Comparison of ENCODE assay signal across 13 cellular contexts in genomic region chr15:91338763-91339162, GRCh38.
DNase-seq lines count a peak whose midpoint lies in the region; ATAC-seq, FAIRE-seq and TF ChIP-seq lines count a peak whose summit lies in the region.
"Had no signal": no experiment of that assay in that cellular context is flagged by ENCODE, and none has a peak within 500 bp of the region (broad histone marks: within the 10 kb centered on the region; RNA-seq: fewer than 3 reads in every experiment).

No MANE protein-coding gene starts in this region.

- in situ Hi-C loops in GM23248 (cut with MboI) (no loop called here), brain microvascular endothelial cell (cut with HindIII; ENCODE audit: low pct_ligation_motif_present, low sequenced_read_pairs) (no loop called here)

- no peak overlapping the region for H3K9ac ChIP-seq in GM23248
- no peak overlapping the region for H3K9ac ChIP-seq in liver (ENCODE audit: low read depth in 1 of 2, low read length in 2 of 2)

- H3K36me3 ChIP-seq in GM23248 (ENCODE audit: low read depth) (no peaks in the 10 kb centered on the region), brain microvascular endothelial cell (replicated peaks) (no peaks in the 10 kb centered on the region), liver (ENCODE audit: control insufficient read depth in 4 of 4, insufficient read depth in 3 of 4, low read depth in 1 of 4, low read length in 3 of 4) (no peaks in the 10 kb centered on the region)
- H3K36me3 ChIP-seq: esophagus squamous epithelium had no signal

- no peak for TF ChIP-seq CTCF in brain microvascular endothelial cell (IDR thresholded peaks at IDR 0.05; ENCODE audit: low read depth, low read length, missing control alignments)
- TF ChIP-seq CTCF in liver (IDR thresholded peaks at IDR 0.05; ENCODE audit: low read depth, low read length, missing input control): no peak
- no peak for TF ChIP-seq CTCF in D721Med (IDR thresholded peaks at IDR 0.05; ENCODE audit: insufficient read depth, missing control alignments)
- TF ChIP-seq CTCF in GM10248 (IDR thresholded peaks at IDR 0.05; ENCODE audit: control extremely low read depth, extremely low read depth, low read depth, missing control alignments): no peak

- TF ChIP-seq RAD21 in liver (IDR thresholded peaks at IDR 0.05): no peak

- H3K4me3 ChIP-seq in GM23248: no peak overlapping the region
- H3K4me3 ChIP-seq in brain microvascular endothelial cell (ENCODE audit: low read depth, low read length): no peak overlapping the region
- H3K4me3 ChIP-seq in liver (ENCODE audit: low read depth in 1 of 3, low read length in 3 of 3): no peak overlapping the region
- H3K4me3 ChIP-seq: esophagus squamous epithelium, lung, PC-9 had no signal

- H3K27ac ChIP-seq in GM23248: no peak overlapping the region
- H3K27ac ChIP-seq in brain microvascular endothelial cell: no peak overlapping the region
- no peak overlapping the region for H3K27ac ChIP-seq in liver (ENCODE audit: low read depth in 1 of 2, low read length in 2 of 2)
- H3K27ac ChIP-seq: esophagus squamous epithelium, PC-9 had no signal

- no peaks in the 10 kb centered on the region for H3K9me2 ChIP-seq in GM23248 (ENCODE audit: insufficient read depth)

- no peak for ATAC-seq in GM19328 (IDR thresholded peaks at IDR 0.05; ENCODE audit: unreplicated experiment)
- ATAC-seq: activated CD4-positive, CD25-positive, alpha-beta regulatory T cell treated with anti-CD3 and anti-CD28 coated beads, Interleukin-2, amount 50 U/mL, for 24 hours had no signal

- H2AFZ ChIP-seq in GM23248: no peak overlapping the region
- H2AFZ ChIP-seq: PC-9 had no signal

- WGBS in GM23248 (ENCODE audit: low coverage in 1 of 2, low lambda C conversion rate in 2 of 2, missing lambda C conversion rate in 2 of 2), 2 experiments: 0 to 4% methylated on average over 3 of the region's 3 CpGs
- WGBS in liver: 16% methylated on average over 3 of the region's 3 CpGs

- CTCF ChIA-PET in GM10248 (lab: Yijun Ruan, JAX): no interaction called here

- POLR2A ChIA-PET in GM10248 (lab: Yijun Ruan, JAX): no interaction called here

- FAIRE-seq in D721Med (lab: Jason Lieb, UNC): no peak

- no peaks in the 10 kb centered on the region for H3K4me1 ChIP-seq in GM23248 (ENCODE audit: insufficient read depth)
- H3K4me1 ChIP-seq in liver (ENCODE audit: control insufficient read depth in 4 of 4, insufficient read depth in 4 of 4, low read length in 3 of 4): no peaks in the 10 kb centered on the region
- H3K4me1 ChIP-seq: esophagus squamous epithelium had no signal

- no peaks in the 10 kb centered on the region for H4K20me1 ChIP-seq in GM23248 (ENCODE audit: insufficient read depth)

- H3F3A ChIP-seq in GM23248 (ENCODE audit: insufficient read depth): no peaks in the 10 kb centered on the region

- H3K27me3 ChIP-seq in GM23248 (replicated peaks; ENCODE audit: insufficient read depth) (no peaks in the 10 kb centered on the region), brain microvascular endothelial cell (replicated peaks) (no peaks in the 10 kb centered on the region), liver (ENCODE audit: control insufficient read depth in 4 of 4, insufficient read depth in 4 of 4, low read length in 3 of 4) (no peaks in the 10 kb centered on the region)

- no peak overlapping the region for H3K4me2 ChIP-seq in GM23248 (ENCODE audit: unreplicated experiment)
- H3K4me2 ChIP-seq: PC-9 had no signal

- no peaks in the 10 kb centered on the region for H3K9me3 ChIP-seq in GM23248 (ENCODE audit: low read depth)
- H3K9me3 ChIP-seq in liver (ENCODE audit: control insufficient read depth in 4 of 4, low read length in 3 of 4): peaks cover 0 to 3% (median 0%) of the 10 kb centered on the region in 4 donors
- H3K9me3 ChIP-seq: esophagus squamous epithelium had no signal

- no peaks in the 10 kb centered on the region for H3K79me2 ChIP-seq in GM23248 (ENCODE audit: insufficient read depth)

- DNase-seq in GM23248: peak; percentile 34
- peak; percentile 16 for DNase-seq in NCI-H226
- DNase-seq in brain microvascular endothelial cell: peak; percentile 5
- no peak for DNase-seq in NCI-H1694 treated with DMSO at 0.1 percent for 48 hours (lab: John Stamatoyannopoulos, UW)
- no peak for DNase-seq in D721Med (ENCODE audit: insufficient read length, low spot score)
- DNase-seq in GM10248 (ENCODE audit: extremely low spot score): no peak
- DNase-seq: esophagus squamous epithelium, NCI-H1930 had no signal

TF ChIP-seq in liver, 16 proteins besides CTCF, POLR2A, EP300 and RAD21:
- TF ChIP-seq RXRA (IDR thresholded peaks at IDR 0.05): no peak
- TF ChIP-seq FOXA2 (IDR thresholded peaks at IDR 0.05): no peak
- TF ChIP-seq NR2F2 (IDR thresholded peaks at IDR 0.05): no peak
- TF ChIP-seq ZBTB33 (IDR thresholded peaks at IDR 0.05): no peak
- TF ChIP-seq, protein P1, sequence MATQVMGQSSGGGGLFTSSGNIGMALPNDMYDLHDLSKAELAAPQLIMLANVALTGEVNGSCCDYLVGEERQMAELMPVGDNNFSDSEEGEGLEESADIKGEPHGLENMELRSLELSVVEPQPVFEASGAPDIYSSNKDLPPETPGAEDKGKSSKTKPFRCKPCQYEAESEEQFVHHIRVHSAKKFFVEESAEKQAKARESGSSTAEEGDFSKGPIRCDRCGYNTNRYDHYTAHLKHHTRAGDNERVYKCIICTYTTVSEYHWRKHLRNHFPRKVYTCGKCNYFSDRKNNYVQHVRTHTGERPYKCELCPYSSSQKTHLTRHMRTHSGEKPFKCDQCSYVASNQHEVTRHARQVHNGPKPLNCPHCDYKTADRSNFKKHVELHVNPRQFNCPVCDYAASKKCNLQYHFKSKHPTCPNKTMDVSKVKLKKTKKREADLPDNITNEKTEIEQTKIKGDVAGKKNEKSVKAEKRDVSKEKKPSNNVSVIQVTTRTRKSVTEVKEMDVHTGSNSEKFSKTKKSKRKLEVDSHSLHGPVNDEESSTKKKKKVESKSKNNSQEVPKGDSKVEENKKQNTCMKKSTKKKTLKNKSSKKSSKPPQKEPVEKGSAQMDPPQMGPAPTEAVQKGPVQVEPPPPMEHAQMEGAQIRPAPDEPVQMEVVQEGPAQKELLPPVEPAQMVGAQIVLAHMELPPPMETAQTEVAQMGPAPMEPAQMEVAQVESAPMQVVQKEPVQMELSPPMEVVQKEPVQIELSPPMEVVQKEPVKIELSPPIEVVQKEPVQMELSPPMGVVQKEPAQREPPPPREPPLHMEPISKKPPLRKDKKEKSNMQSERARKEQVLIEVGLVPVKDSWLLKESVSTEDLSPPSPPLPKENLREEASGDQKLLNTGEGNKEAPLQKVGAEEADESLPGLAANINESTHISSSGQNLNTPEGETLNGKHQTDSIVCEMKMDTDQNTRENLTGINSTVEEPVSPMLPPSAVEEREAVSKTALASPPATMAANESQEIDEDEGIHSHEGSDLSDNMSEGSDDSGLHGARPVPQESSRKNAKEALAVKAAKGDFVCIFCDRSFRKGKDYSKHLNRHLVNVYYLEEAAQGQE (IDR thresholded peaks at IDR 0.05): peak; percentile 98

Comparison
In these comparisons a context has a peak if more than half of its experiments do, and no peak if none do; other contexts are left out.
1. DNase-seq: peak in GM23248 (single experiment), NCI-H226 (single experiment) and brain microvascular endothelial cell (single experiment); none in NCI-H1694 treated with DMSO at 0.1 percent for 48 hours (single experiment), D721Med (single experiment) and GM10248 (single experiment).